In genomic region chr2:33678447-33678846, GRCh38 we compare ENCODE assay signal across 16 cellular contexts.
DNase-seq lines count a peak whose midpoint lies in the region; ATAC-seq and TF ChIP-seq lines count a peak whose summit lies in the region.
"Had no signal": no experiment of that assay in that cellular context is flagged by ENCODE, and none has a peak within 500 bp of the region (broad histone marks: within the 10 kb centered on the region; RNA-seq: fewer than 3 reads in every experiment).

No MANE protein-coding gene starts in this region.

- in situ Hi-C loops in Caki2 (cut with HindIII; ENCODE audit: low pct_unique_long_range_greater_than_20kb, low sequenced_read_pairs), result no loop called here

- no peak for TF ChIP-seq CTCF in HFFc6 (IDR thresholded peaks at IDR 0.05)

- no peaks in the 10 kb centered on the region for H3K4me1 ChIP-seq in NT2/D1 (ENCODE audit: insufficient read depth, insufficient read length)

- no peaks in the 10 kb centered on the region for H3K9me3 ChIP-seq in NT2/D1 (ENCODE audit: insufficient read depth, low read length)

- no peaks in the 10 kb centered on the region for H3K36me3 Mint-ChIP-seq in HFFc6 (ENCODE audit: low read depth)
- H3K36me3 Mint-ChIP-seq: CD14-positive monocyte; CD8-positive, alpha-beta T cell had no signal

- no peak overlapping the region for H3K9ac ChIP-seq in NT2/D1 (ENCODE audit: insufficient read length, low read depth)
- H3K9ac ChIP-seq: GM23248 had no signal

- ATAC-seq in GM18873 (IDR thresholded peaks at IDR 0.05; ENCODE audit: low FRiP score, unreplicated experiment), result no peak
- ATAC-seq: CD8-positive, alpha-beta T cell had no signal

- H3K27ac Mint-ChIP-seq in HFFc6, result no peak overlapping the region
- H3K27ac Mint-ChIP-seq: CD14-positive monocyte; CD8-positive, alpha-beta T cell had no signal

- no peak overlapping the region for H3K4me3 Mint-ChIP-seq in HFFc6
- H3K4me3 Mint-ChIP-seq: CD14-positive monocyte; CD8-positive, alpha-beta T cell had no signal

- no peaks in the 10 kb centered on the region for H3K9me3 Mint-ChIP-seq in HFFc6
- H3K9me3 Mint-ChIP-seq: CD14-positive monocyte; CD8-positive, alpha-beta T cell had no signal

- H3K4me1 Mint-ChIP-seq in HFFc6 (ENCODE audit: low read depth), result no peaks in the 10 kb centered on the region
- H3K4me1 Mint-ChIP-seq: CD14-positive monocyte had no signal

- DNase-seq in Caki2 (ENCODE audit: low read depth) (peak; percentile 30), NT2/D1 (ENCODE audit: low read depth, low spot score) (peak; percentile 18), glomerular visceral epithelial cell (ENCODE audit: extremely low spot score) (peak; percentile 26), kidney tubule cell (ENCODE audit: low spot score) (peak; percentile 84), NCI-H1092 (lab: John Stamatoyannopoulos, UW) (no peak), hippocampal formation (lab: John Stamatoyannopoulos, UW) (no peak), HFFc6 (no peak)
- DNase-seq: CD8-positive, alpha-beta T cell; COR-L47; DND-41; GDM1; GM23248; HCEC 1CT; IMR-90 had no signal

- H3K36me3 ChIP-seq in NT2/D1 (ENCODE audit: insufficient read depth, insufficient read length, low read length), result no peaks in the 10 kb centered on the region

- H3K4me3 ChIP-seq in NT2/D1 (ENCODE audit: insufficient read length, low read depth), result no peak overlapping the region
- H3K4me3 ChIP-seq: GM23248 had no signal

- H3K27me3 Mint-ChIP-seq in HFFc6 (ENCODE audit: insufficient read depth), result no peaks in the 10 kb centered on the region; the same call in 1 of the 2 replicates

- H3K27me3 ChIP-seq in NT2/D1 (ENCODE audit: insufficient read depth, insufficient read length), result no peaks in the 10 kb centered on the region

Comparison
In these comparisons a context has a peak if more than half of its experiments do, and no peak if none do; other contexts are left out.
1. DNase-seq: peak in Caki2 (single experiment), NT2/D1 (single experiment), glomerular visceral epithelial cell (single experiment) and kidney tubule cell (single experiment); none in NCI-H1092 (single experiment), hippocampal formation (0 of 2) and HFFc6 (single experiment).